8 cellular contexts compared by ENCODE assay signal in genomic region chr3:15269091-15269989, GRCh38.
A peak's percentile ranks its signal among the peaks of the same experiment; 100 is the strongest.
DNase-seq lines count a peak whose midpoint lies in the region; ATAC-seq and TF ChIP-seq lines count a peak whose summit lies in the region.

No MANE protein-coding gene starts in this region.

- intact Hi-C loops in activated CD8-positive, alpha-beta T cell treated with anti-CD3 and anti-CD28 coated beads for 36 hours (cut with micrococcal nuclease) = loop anchor here (2.0 to 5.0 kb wide), 4 partner anchors 43 to 135 kb away; partner anchors contain the start of gene SH3BP5

- 25% methylated on average over 29 of the region's 29 CpGs for WGBS in mesenchymal stem cell

- POLR2A ChIA-PET in activated CD8-positive, alpha-beta T cell treated with anti-CD3 and anti-CD28 coated beads for 36 hours (lab: Charles Lee) = interaction anchor here (0.6 to 2.6 kb wide), 11 partner anchors 11 to 289 kb away, joined by 3 to 8 read pairs (median 4); partner anchors contain the start of gene SH3BP5

- H3K36me3 Mint-ChIP-seq in CD4-positive, CD25-positive, alpha-beta regulatory T cell = no peaks in the 10 kb centered on the region
- H3K36me3 Mint-ChIP-seq in activated CD8-positive, alpha-beta T cell treated with anti-CD3 and anti-CD28 coated beads for 36 hours (ENCODE audit: low read depth) = no peaks in the 10 kb centered on the region

- H3K23ac ChIP-seq in mesenchymal stem cell (ENCODE audit: low read length in 2 of 2) = peak overlapping the region in 1 of 2 experiments; percentile 70

- peak overlapping the region; percentile 93 for H2AK5ac ChIP-seq in mesenchymal stem cell (ENCODE audit: low read length, severe bottlenecking)

- peak overlapping the region; percentile 66 to 89 (median 70) for H3K4me3 Mint-ChIP-seq in CD4-positive, CD25-positive, alpha-beta regulatory T cell
- no peak overlapping the region for H3K4me3 Mint-ChIP-seq in activated CD8-positive, alpha-beta T cell treated with anti-CD3 and anti-CD28 coated beads for 36 hours

- H3K9ac ChIP-seq in mesenchymal stem cell (ENCODE audit: low read length) = peak overlapping the region; percentile 89

- CTCF ChIA-PET in activated CD8-positive, alpha-beta T cell treated with anti-CD3 and anti-CD28 coated beads for 36 hours (lab: Charles Lee) = interaction anchor here (0.6 to 9.1 kb wide), 29 partner anchors 12 to 288 kb away, joined by 3 to 128 read pairs (median 8); partner anchors contain the start of genes CAPN7 and SH3BP5

- H3K27me3 Mint-ChIP-seq in CD4-positive, CD25-positive, alpha-beta regulatory T cell = peaks cover 4% of the 10 kb centered on the region
- peaks cover 7% of the 10 kb centered on the region for H3K27me3 Mint-ChIP-seq in activated CD8-positive, alpha-beta T cell treated with anti-CD3 and anti-CD28 coated beads for 36 hours

- peak overlapping the region; percentile 41 to 97 for H2BK12ac ChIP-seq in mesenchymal stem cell (ENCODE audit: low read length in 2 of 2)

- H3K9me3 ChIP-seq in CD4-positive, CD25-positive, alpha-beta regulatory T cell (ENCODE audit: control insufficient read depth in 2 of 2, low read length in 2 of 2) = no peaks in the 10 kb centered on the region
- H3K9me3 ChIP-seq in mesenchymal stem cell (ENCODE audit: control insufficient read depth, low read length) = no peaks in the 10 kb centered on the region

- H3K79me1 ChIP-seq in mesenchymal stem cell (replicated peaks; ENCODE audit: low read length, poor library complexity, severe bottlenecking) = peaks cover 8% of the 10 kb centered on the region

- peak overlapping the region; percentile 72 for H4K91ac ChIP-seq in mesenchymal stem cell (ENCODE audit: low read length)

- peaks cover 18% of the 10 kb centered on the region for H3K36me3 ChIP-seq in CD4-positive, CD25-positive, alpha-beta regulatory T cell (ENCODE audit: control insufficient read depth, insufficient read depth, low read length)
- H3K36me3 ChIP-seq in mesenchymal stem cell (ENCODE audit: control insufficient read depth in 1 of 2, insufficient read depth in 2 of 2, low read depth in 1 of 2, low read length in 2 of 2) = peaks cover 0 to 48% of the 10 kb centered on the region in 2 experiments

- H3K4me1 ChIP-seq in CD4-positive, CD25-positive, alpha-beta regulatory T cell (ENCODE audit: control insufficient read depth, insufficient read depth, low read length, poor library complexity, severe bottlenecking) = peaks cover 61% of the 10 kb centered on the region
- H3K4me1 ChIP-seq in mesenchymal stem cell (ENCODE audit: control insufficient read depth, insufficient read depth, low read depth, low read length) = peaks cover 17% of the 10 kb centered on the region

- H3K18ac ChIP-seq in mesenchymal stem cell (ENCODE audit: low read depth in 1 of 2, low read length in 2 of 2) = peak overlapping the region; percentile 74 to 99

- H3K14ac ChIP-seq in mesenchymal stem cell (ENCODE audit: low read length in 2 of 2) = no peak overlapping the region

- ATAC-seq in CD4-positive, CD25-positive, alpha-beta regulatory T cell (ENCODE audit: low read depth in 2 of 2) = peak; percentile 78 to 81
- peak; percentile 47 for ATAC-seq in GM21619 (IDR thresholded peaks at IDR 0.05; ENCODE audit: unreplicated experiment)
- ATAC-seq in activated CD8-positive, alpha-beta T cell treated with anti-CD3 and anti-CD28 coated beads for 36 hours = peak; percentile 88

- no peaks in the 10 kb centered on the region for H3K9me3 Mint-ChIP-seq in CD4-positive, CD25-positive, alpha-beta regulatory T cell
- H3K9me3 Mint-ChIP-seq in activated CD8-positive, alpha-beta T cell treated with anti-CD3 and anti-CD28 coated beads for 36 hours = no peaks in the 10 kb centered on the region

- peak; percentile 76 to 93 (median 77) for DNase-seq in CD4-positive, CD25-positive, alpha-beta regulatory T cell
- DNase-seq in MV-4-11 (lab: John Stamatoyannopoulos, UW) (peak; percentile 87), dermis microvascular lymphatic vessel endothelial cell (ENCODE audit: low read depth in 2 of 2) (peak; percentile 79 to 97), mesenchymal stem cell (peak; percentile 96), NCI-H524 treated with DMSO at 0.1 percent for 48 hours (lab: John Stamatoyannopoulos, UW) (no peak)
- DNase-seq in activated CD8-positive, alpha-beta T cell treated with anti-CD3 and anti-CD28 coated beads for 36 hours = peak; percentile 93
- DNase-seq in stimulated activated CD8-positive, alpha-beta memory T cell treated with anti-CD3 and anti-CD28 coated beads, Interleukin-15, amount 100 ng/mL, for 24 hours (ENCODE audit: low read depth) = peak; percentile 56

- TF ChIP-seq CTCF in activated CD8-positive, alpha-beta T cell treated with anti-CD3 and anti-CD28 coated beads for 36 hours (IDR thresholded peaks at IDR 0.05) = no peak

- H3K4me2 ChIP-seq in mesenchymal stem cell (ENCODE audit: low read length, poor library complexity, severe bottlenecking) = peak overlapping the region; percentile 55

- peak overlapping the region; percentile 49 to 93 for H3K4ac ChIP-seq in mesenchymal stem cell (ENCODE audit: low read depth in 1 of 2, low read length in 2 of 2)

- peak overlapping the region; percentile 84 for H4K8ac ChIP-seq in mesenchymal stem cell (ENCODE audit: low read length)

- H2BK15ac ChIP-seq in mesenchymal stem cell (ENCODE audit: low read depth, poor library complexity, severe bottlenecking) = peak overlapping the region; percentile 45

- peak overlapping the region; percentile 85 to 94 (median 94) for H3K27ac Mint-ChIP-seq in CD4-positive, CD25-positive, alpha-beta regulatory T cell
- H3K27ac Mint-ChIP-seq in activated CD8-positive, alpha-beta T cell treated with anti-CD3 and anti-CD28 coated beads for 36 hours = peak overlapping the region; percentile 47

- H2BK5ac ChIP-seq in mesenchymal stem cell (ENCODE audit: low read depth, low read length, poor library complexity, severe bottlenecking) = peak overlapping the region; percentile 2

- H3K27ac ChIP-seq in CD4-positive, CD25-positive, alpha-beta regulatory T cell (ENCODE audit: insufficient read depth, low read length, poor library complexity, severe bottlenecking) = peak overlapping the region; percentile 87
- H3K27ac ChIP-seq in mesenchymal stem cell (ENCODE audit: low read length, poor library complexity, severe bottlenecking) = peak overlapping the region; percentile 82

- peaks cover 22 to 81% (median 54%) of the 10 kb centered on the region in 4 donors for H3K4me1 Mint-ChIP-seq in CD4-positive, CD25-positive, alpha-beta regulatory T cell
- H3K4me1 Mint-ChIP-seq in activated CD8-positive, alpha-beta T cell treated with anti-CD3 and anti-CD28 coated beads for 36 hours (ENCODE audit: low read depth) = peaks cover 50% of the 10 kb centered on the region

- H2BK120ac ChIP-seq in mesenchymal stem cell (ENCODE audit: low read depth, low read length) = peak overlapping the region; percentile 39

- peak overlapping the region; percentile 79 for H2AFZ ChIP-seq in mesenchymal stem cell (ENCODE audit: low read depth, low read length)

- peak overlapping the region; percentile 46 for H3K4me3 ChIP-seq in CD4-positive, CD25-positive, alpha-beta regulatory T cell (ENCODE audit: low read depth, low read length)
- H3K4me3 ChIP-seq in mesenchymal stem cell (ENCODE audit: insufficient read depth in 1 of 2, low read depth in 1 of 2, low read length in 2 of 2) = peak overlapping the region in 1 of 2 experiments; percentile 54

- H3K27me3 ChIP-seq in CD4-positive, CD25-positive, alpha-beta regulatory T cell (ENCODE audit: control insufficient read depth, insufficient read depth, low read length) = no peaks in the 10 kb centered on the region
- H3K27me3 ChIP-seq in mesenchymal stem cell (ENCODE audit: control insufficient read depth in 1 of 2, insufficient read depth in 1 of 2, low read length in 2 of 2) = no peaks in the 10 kb centered on the region
